8 cellular contexts compared by ENCODE assay signal in the genomic region with DNA sequence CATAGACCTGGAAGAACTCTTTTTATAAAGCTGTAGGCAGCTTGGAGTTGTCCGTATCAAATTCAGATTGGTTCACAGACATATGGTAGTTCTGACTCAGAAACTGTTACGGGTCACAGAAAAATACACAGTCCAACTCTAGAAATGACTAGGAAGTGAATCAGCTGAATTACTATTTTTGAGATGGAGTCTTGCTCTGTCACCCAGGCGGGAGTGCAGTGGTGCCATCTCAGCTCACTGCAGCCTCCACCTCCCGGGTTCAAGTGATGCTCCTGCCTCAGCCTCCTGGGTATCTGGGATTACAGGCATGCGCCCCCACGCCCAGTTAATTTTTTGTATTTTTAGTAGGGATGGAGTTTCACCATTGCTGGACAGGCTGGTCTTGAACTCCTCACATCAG. TPM values are rescaled to one million over a fixed set of nuclear protein-coding genes. Genes with fewer than 3 reads are reported as not detected.
DNase-seq lines count a peak whose midpoint lies in the region; ATAC-seq and TF ChIP-seq lines count a peak whose summit lies in the region.
"Not testable (repeated sequence)": the region's sequence is repeated elsewhere in the genome, so short reads cannot be mapped to it uniquely, and the experiment has no call there.

No MANE protein-coding gene starts in this region.

- not testable (repeated sequence) for H3K36me3 ChIP-seq in BJ (ENCODE audit: control insufficient read depth, insufficient read depth, low read length)

- H3K4me1 Mint-ChIP-seq in activated CD4-positive, alpha-beta T cell treated with anti-CD3 and anti-CD28 coated beads, Interleukin-2, amount 10 ng/mL, durations not matched to agents 7 days and 5 days: not testable (repeated sequence)

- not testable (repeated sequence) for H3K4me3 Mint-ChIP-seq in activated CD4-positive, alpha-beta T cell treated with anti-CD3 and anti-CD28 coated beads, Interleukin-2, amount 10 ng/mL, durations not matched to agents 7 days and 5 days

- peak; percentile 86 for ATAC-seq in GM18511 (IDR thresholded peaks at IDR 0.05; ENCODE audit: unreplicated experiment)
- ATAC-seq in GM21447 (IDR thresholded peaks at IDR 0.05; ENCODE audit: unreplicated experiment): peak; percentile 87
- peak; percentile 56 for ATAC-seq in HG02973 (IDR thresholded peaks at IDR 0.05; ENCODE audit: unreplicated experiment)

- H3K27me3 Mint-ChIP-seq in activated CD4-positive, alpha-beta T cell treated with anti-CD3 and anti-CD28 coated beads, Interleukin-2, amount 10 ng/mL, durations not matched to agents 7 days and 5 days: not testable (repeated sequence)

- DNase-seq in BJ (ENCODE audit: low read depth) (peak; percentile 47), HS-27A (ENCODE audit: low read depth) (peak; percentile 51), brain pericyte (ENCODE audit: low read depth, low spot score) (peak; percentile 2), non-pigmented ciliary epithelial cell (ENCODE audit: low read depth) (peak; percentile 63)
- DNase-seq in activated CD4-positive, alpha-beta T cell treated with anti-CD3 and anti-CD28 coated beads, Interleukin-2, amount 10 ng/mL, durations not matched to agents 7 days and 5 days: not testable (repeated sequence)

- CTCF ChIA-PET in BJ (lab: Yijun Ruan, JAX): interaction anchor here (0.6 to 4.3 kb wide), 14 partner anchors 10 to 612 kb away, joined by 3 to 35 read pairs (median 3); no protein-coding TSS in a partner anchor
- CTCF ChIA-PET in activated CD4-positive, alpha-beta T cell treated with anti-CD3 and anti-CD28 coated beads, Interleukin-2, amount 10 ng/mL, durations not matched to agents 7 days and 5 days (lab: Charles Lee): interaction anchor here (0.6 to 2.7 kb wide), 17 partner anchors 9 to 269 kb away, joined by 3 to 19 read pairs (median 4); a partner anchor contains a TSS

- peak overlapping the region; percentile 54 for H3K27ac Mint-ChIP-seq in activated CD4-positive, alpha-beta T cell treated with anti-CD3 and anti-CD28 coated beads, Interleukin-2, amount 10 ng/mL, durations not matched to agents 7 days and 5 days

- peaks cover 40% of the 10 kb centered on the region for H3K9me3 Mint-ChIP-seq in activated CD4-positive, alpha-beta T cell treated with anti-CD3 and anti-CD28 coated beads, Interleukin-2, amount 10 ng/mL, durations not matched to agents 7 days and 5 days

- POLR2A ChIA-PET in BJ (lab: Charles Lee): interaction anchor here (0.6 kb wide), 1 partner anchor 135 kb away, joined by 4 read pairs; no protein-coding TSS in a partner anchor
- POLR2A ChIA-PET in activated CD4-positive, alpha-beta T cell treated with anti-CD3 and anti-CD28 coated beads, Interleukin-2, amount 10 ng/mL, durations not matched to agents 7 days and 5 days (lab: Charles Lee): interaction anchor here (0.6 kb wide), 1 partner anchor 172 kb away, joined by 3 read pairs; no protein-coding TSS in a partner anchor

- H3K27me3 ChIP-seq in BJ (ENCODE audit: control insufficient read depth, insufficient read depth, low read length): not testable (repeated sequence)

- peaks cover 74% of the 10 kb centered on the region for H3K36me3 Mint-ChIP-seq in activated CD4-positive, alpha-beta T cell treated with anti-CD3 and anti-CD28 coated beads, Interleukin-2, amount 10 ng/mL, durations not matched to agents 7 days and 5 days (ENCODE audit: low read depth)

- not testable (repeated sequence) for TF ChIP-seq CTCF in BJ (IDR thresholded peaks at IDR 0.05; ENCODE audit: insufficient read depth, low read depth, low read length)

- H3K4me3 ChIP-seq in BJ (ENCODE audit: low read depth, low read length): not testable (repeated sequence)

RNA-seq across cellular contexts. Expression of a gene that starts 34.3 kb away (rescaled TPM):
- 15.4 and 25.6 TPM in 2 replicates for polyA plus RNA-seq in BJ (2011; rRNA removed)
- polyA minus RNA-seq in BJ (2011; rRNA and poly(A)+ RNA removed): 8.5 and 10.9 TPM in 2 replicates
- 10 to 100 TPM; 18.2 to 21.2 TPM for total RNA-seq in activated CD4-positive, alpha-beta T cell treated with anti-CD3 and anti-CD28 coated beads, Interleukin-2, amount 10 ng/mL, durations not matched to agents 7 days and 5 days

RNA-seq across cellular contexts. Expression of a gene that starts 50.0 kb away (rescaled TPM):
- 0.42 and 0.60 TPM in 2 replicates for polyA plus RNA-seq in BJ (2011; rRNA removed)
- polyA minus RNA-seq in BJ (2011; rRNA and poly(A)+ RNA removed): 0.21 and 0.57 TPM in 2 replicates
- total RNA-seq in activated CD4-positive, alpha-beta T cell treated with anti-CD3 and anti-CD28 coated beads, Interleukin-2, amount 10 ng/mL, durations not matched to agents 7 days and 5 days: 1 to 10 TPM; 7.7 to 9.3 TPM
